22 cellular contexts compared by ENCODE assay signal in genomic region chr22:20226760-20227350, GRCh38. TPM values are rescaled to one million over a fixed set of nuclear protein-coding genes. Genes with fewer than 3 reads are reported as not detected.
DNase-seq lines count a peak whose midpoint lies in the region; ATAC-seq, FAIRE-seq and TF ChIP-seq lines count a peak whose summit lies in the region.
"Had no signal": no experiment of that assay in that cellular context is flagged by ENCODE, and none has a peak within 500 bp of the region (broad histone marks: within the 10 kb centered on the region; RNA-seq: fewer than 3 reads in every experiment).

No MANE protein-coding gene starts in this region.

- H3K4ac ChIP-seq in mesenchymal stem cell (ENCODE audit: low read depth in 1 of 2, low read length in 2 of 2) = no peak overlapping the region

- DNase-seq in K562 (ENCODE audit: extremely low read depth in 1 of 4, low spot score in 3 of 4) (no peak), mesenchymal stem cell (no peak), urothelium cell line (ENCODE audit: low spot score) (no peak), lower leg skin (ENCODE audit: low spot score in 2 of 2) (no peak), ecto neural progenitor cell (ENCODE audit: low spot score) (no peak)
- DNase-seq: C1 segment of cervical spinal cord; CD4-positive, CD25-positive, alpha-beta regulatory T cell; CD8-positive, alpha-beta memory T cell; COR-L47; DMS153; DMS79; GF-D8; GOT3; HCEC 1CT; HFFc6; Karpas-422; KBM-7 had no signal

- no peak overlapping the region for H2BK5ac ChIP-seq in mesenchymal stem cell (ENCODE audit: low read depth, low read length, poor library complexity, severe bottlenecking)

- TF ChIP-seq POLR2A in K562 (conservative IDR thresholded peaks at IDR 0.05) = no peak
- no peak for TF ChIP-seq POLR2A in lower leg skin (IDR thresholded peaks at IDR 0.05)

- H3K23ac ChIP-seq in mesenchymal stem cell (ENCODE audit: low read length in 2 of 2) = no peak overlapping the region

- BruUV-seq in K562 (replicated peaks; lab: Mats Ljungman, UMichigan) = no TSS peak

- H4K8ac ChIP-seq in mesenchymal stem cell (ENCODE audit: low read length) = no peak overlapping the region

- no peak for TF ChIP-seq EP300 in K562 (IDR thresholded peaks at IDR 0.05; ENCODE audit: low read length)

- no peak overlapping the region for H2AK5ac ChIP-seq in mesenchymal stem cell (ENCODE audit: low read length, severe bottlenecking)

- H3K27ac ChIP-seq in BLaER1 = peak overlapping the region; percentile 62
- H3K27ac ChIP-seq in K562 (ENCODE audit: extremely low read depth, low read depth, low read length) = no peak overlapping the region
- H3K27ac ChIP-seq in mesenchymal stem cell (ENCODE audit: low read length, poor library complexity, severe bottlenecking) = no peak overlapping the region
- H3K27ac ChIP-seq: 22Rv1, HL-60 had no signal

- POLR2A ChIA-PET in K562 (lab: Yijun Ruan, JAX) = interaction anchor here (0.6 to 5.0 kb wide), 4 partner anchors 12 to 418 kb away, joined by 3 to 30 read pairs (median 15); no protein-coding TSS in a partner anchor

- no peak for TF ChIP-seq CTCF in K562 (IDR thresholded peaks at IDR 0.05 in 2 of 3, conservative IDR thresholded peaks at IDR 0.05 in 1 of 3; ENCODE audit: insufficient read depth in 2 of 3, low read depth in 1 of 3, low read length in 3 of 3)
- TF ChIP-seq CTCF in lower leg skin (IDR thresholded peaks at IDR 0.05) = no peak

- H3K4me2 ChIP-seq in BLaER1 (no peak overlapping the region), K562 (ENCODE audit: insufficient read depth, low read length) (no peak overlapping the region), mesenchymal stem cell (ENCODE audit: low read length, poor library complexity, severe bottlenecking) (no peak overlapping the region)

- H2AFZ ChIP-seq in K562 (ENCODE audit: low read depth, low read length) (no peak overlapping the region), mesenchymal stem cell (ENCODE audit: low read depth, low read length) (no peak overlapping the region)

- intact Hi-C loops in K562 (cut with micrococcal nuclease) = no loop called here
- intact Hi-C loops in lower leg skin (cut with DNase I; ENCODE audit: low total_unique reads) = no loop called here

- no peaks in the 10 kb centered on the region for H3K27me3 ChIP-seq in BLaER1
- peaks cover 49 to 95% of the 10 kb centered on the region in 2 experiments; a peak in 4 of 5 replicates for H3K27me3 ChIP-seq in K562 (ENCODE audit: control insufficient read depth in 2 of 2, insufficient read depth in 2 of 2, low read length in 2 of 2)
- H3K27me3 ChIP-seq in mesenchymal stem cell (ENCODE audit: control insufficient read depth in 1 of 2, insufficient read depth in 1 of 2, low read length in 2 of 2) = peaks cover 8 to 50% of the 10 kb centered on the region in 2 experiments

- FAIRE-seq in K562 (lab: Jason Lieb, UNC) (no peak), urothelium cell line (lab: Jason Lieb, UNC) (peak; percentile 77)
- FAIRE-seq: D721Med had no signal

- no peak overlapping the region for H2BK15ac ChIP-seq in mesenchymal stem cell (ENCODE audit: low read depth, poor library complexity, severe bottlenecking)

- in situ Hi-C loops in K562 (cut with MboI) = no loop called here

- CTCF ChIA-PET in K562 (lab: Yijun Ruan, JAX; ENCODE audit: low intra/inter-chr PET ratio) = no interaction called here

- no peaks in the 10 kb centered on the region for H3K79me1 ChIP-seq in mesenchymal stem cell (replicated peaks; ENCODE audit: low read length, poor library complexity, severe bottlenecking)

- no peak overlapping the region for H2BK12ac ChIP-seq in mesenchymal stem cell (ENCODE audit: low read length in 2 of 2)

- H4K20me1 ChIP-seq in BLaER1 (no peaks in the 10 kb centered on the region), K562 (replicated peaks; ENCODE audit: control insufficient read depth, insufficient read depth, low read length) (peaks cover 34% of the 10 kb centered on the region)

- H2BK120ac ChIP-seq in mesenchymal stem cell (ENCODE audit: low read depth, low read length) = no peak overlapping the region

- 2% methylated on average over 17 of the region's 17 CpGs for WGBS in K562 (ENCODE audit: insufficient coverage, low coverage, missing lambda C conversion rate)
- WGBS in mesenchymal stem cell = 86% methylated on average over 17 of the region's 17 CpGs
- 79 to 86% methylated on average over 17 of the region's 17 CpGs for WGBS in lower leg skin, 2 donors

- no peak for TF ChIP-seq RAD21 in K562 (CRISPR knock-in tag; conservative IDR thresholded peaks at IDR 0.05 in 1 of 2, IDR thresholded peaks at IDR 0.05 in 1 of 2)

- peaks cover 7% of the 10 kb centered on the region for H3K9me1 ChIP-seq in K562 (ENCODE audit: control insufficient read depth, insufficient read depth, low read length)

- H3K9ac ChIP-seq in BLaER1 (0 out of 2 replicates have a peak overlapping the region, but pooled peaks have one; percentile 24), K562 (ENCODE audit: insufficient read depth in 1 of 2, low read depth in 2 of 2, low read length in 2 of 2) (peak overlapping the region in 1 of 2 experiments; percentile 32; a peak in 1 of 4 replicates), mesenchymal stem cell (ENCODE audit: low read length) (no peak overlapping the region)

- H4K91ac ChIP-seq in mesenchymal stem cell (ENCODE audit: low read length) = peak overlapping the region; percentile 53

- no peak overlapping the region for H3K14ac ChIP-seq in mesenchymal stem cell (ENCODE audit: low read length in 2 of 2)

- H3K4me3 ChIP-seq in BLaER1 (no peak overlapping the region), K562 (no peak overlapping the region), mesenchymal stem cell (ENCODE audit: insufficient read depth in 1 of 2, low read depth in 1 of 2, low read length in 2 of 2) (no peak overlapping the region), lower leg skin (ENCODE audit: low read depth, poor library complexity, severe bottlenecking) (no peak overlapping the region)

- H3K4me1 ChIP-seq in BLaER1 (peaks cover 75% of the 10 kb centered on the region), K562 (replicated peaks in 1 of 2; ENCODE audit: control insufficient read depth in 2 of 2, insufficient read depth in 2 of 2, low read length in 2 of 2) (peaks cover 0 to 42% of the 10 kb centered on the region in 2 experiments; a peak in 1 of 5 replicates), mesenchymal stem cell (ENCODE audit: control insufficient read depth, insufficient read depth, low read depth, low read length) (peaks cover 24% of the 10 kb centered on the region)

- H3K9me3 ChIP-seq in BLaER1 (no peaks in the 10 kb centered on the region), K562 (replicated peaks; ENCODE audit: control insufficient read depth, insufficient read depth, low read depth, low read length) (peaks cover 14% of the 10 kb centered on the region; the same call in 1 of the 2 replicates), mesenchymal stem cell (ENCODE audit: control insufficient read depth, low read length) (no peaks in the 10 kb centered on the region)

- no peak overlapping the region for H3K18ac ChIP-seq in mesenchymal stem cell (ENCODE audit: low read depth in 1 of 2, low read length in 2 of 2)

- H3K36me3 ChIP-seq in BLaER1 (no peaks in the 10 kb centered on the region), K562 (ENCODE audit: control insufficient read depth, insufficient read depth, low read length) (no peaks in the 10 kb centered on the region), mesenchymal stem cell (ENCODE audit: control insufficient read depth in 1 of 2, insufficient read depth in 2 of 2, low read depth in 1 of 2, low read length in 2 of 2) (no peaks in the 10 kb centered on the region)

- no peak for ATAC-seq in K562
- no peak for ATAC-seq in GM21390 (IDR thresholded peaks at IDR 0.05; ENCODE audit: unreplicated experiment)

- H3K79me2 ChIP-seq in K562 (ENCODE audit: control insufficient read depth, insufficient read depth, low read length) = no peaks in the 10 kb centered on the region

TF ChIP-seq in K562, 482 proteins besides CTCF, POLR2A, EP300 and RAD21 (continues in another document):
- TF ChIP-seq ZNF41 (CRISPR knock-in tag; conservative IDR thresholded peaks at IDR 0.05) (no peak), ELF1 (tag; IDR thresholded peaks at IDR 0.05) (no peak), PTBP1 (IDR thresholded peaks at IDR 0.05; ENCODE audit: low read depth, low read length) (no peak), BRF2 (IDR thresholded peaks at IDR 0.05; ENCODE audit: borderline replicate concordance, insufficient read depth, insufficient read length) (no peak), TFAM (CRISPR knock-in tag; conservative IDR thresholded peaks at IDR 0.05) (no peak), NR1H2 (CRISPR knock-in tag; IDR thresholded peaks at IDR 0.05) (no peak), ZBTB17 (CRISPR knock-in tag; IDR thresholded peaks at IDR 0.05) (no peak)

RNA-seq across cellular contexts. Expression of gene RTN4R, which starts 41.3 kb away (rescaled TPM):
- total RNA-seq in K562 (2011; cell fraction: chromatin; rRNA removed; ENCODE audit: low replicate concordance) = 0.62 and 4.8 TPM in 2 replicates
- total RNA-seq in K562 (2011; cell fraction: nucleolus; rRNA removed) = 7.4 and 9.8 TPM in 2 replicates
- 3.2 and 3.7 TPM in 2 replicates for total RNA-seq in K562 (2011; cell fraction: nucleoplasm; rRNA removed)
- 1.5 and 2.3 TPM in 2 replicates for total RNA-seq in K562 (2014; rRNA removed)
- not detected in 2 replicates for total RNA-seq in K562 (2014; rRNA removed; fragmentation: Illumina TruSeq; extraction: Trizol)
- 0.41 and 0.43 TPM in 2 replicates for total RNA-seq in K562 (2015; rRNA removed; fragmentation: Illumina TruSeq; extraction: Trizol)
- total RNA-seq in K562 (2021) = 2.8 and 3.0 TPM in 2 replicates
- 1.3 and 4.4 TPM in 2 replicates for polyA plus RNA-seq in K562 (2011; rRNA removed)
- polyA plus RNA-seq in K562 (2011; cell fraction: cytosol; rRNA removed) = 5.9 and 9.9 TPM in 2 replicates
- 2.9 and 3.5 TPM in 2 replicates for polyA plus RNA-seq in K562 (2011; cell fraction: nucleus; rRNA removed)
- 2.9 and 4.6 TPM in 2 replicates for polyA plus RNA-seq in K562 (2012)
- 0.46 TPM in 1 of 2 replicates, not detected in the other for polyA plus RNA-seq in K562 (2014; fragmentation: Illumina TruSeq; extraction: Trizol)
- under 1 TPM in 1 of 2 experiments, not detected in 1; 0.04 TPM for polyA plus RNA-seq in K562 (2014; fragmentation: Nextera tagmentation; extraction: Ambion mirVana)
- polyA plus RNA-seq in K562 (2014; rRNA removed) = 1.2 and 2.3 TPM in 2 replicates
- 1.0 and 1.5 TPM in 2 replicates for polyA minus RNA-seq in K562 (2011; rRNA and poly(A)+ RNA removed)
- polyA minus RNA-seq in K562 (2011; cell fraction: cytosol; rRNA and poly(A)+ RNA removed) = 5.1 and 13.6 TPM in 2 replicates
- 0.40 and 1.3 TPM in 2 replicates for polyA minus RNA-seq in K562 (2011; cell fraction: nucleus; rRNA and poly(A)+ RNA removed)
- 0.79 TPM for polyA plus RNA-seq in mesenchymal stem cell (2013, experiment 1 of 2)
- polyA plus RNA-seq in mesenchymal stem cell (2013, experiment 2 of 2) = 0.93 TPM
- 10 to 100 TPM in 3 of 4 donors, 1 to 10 TPM in 1; 9.1 to 15.7 (median 12.9) TPM for total RNA-seq in lower leg skin
